ENCODE assay signal across 17 cellular contexts in genomic region chr1:27361044-27361402, GRCh38. TPM values are rescaled to one million over a fixed set of nuclear protein-coding genes. Genes with fewer than 3 reads are reported as not detected.
DNase-seq lines count a peak whose midpoint lies in the region; ATAC-seq and TF ChIP-seq lines count a peak whose summit lies in the region.
"Had no signal": no experiment of that assay in that cellular context is flagged by ENCODE, and none has a peak within 500 bp of the region (broad histone marks: within the 10 kb centered on the region; RNA-seq: fewer than 3 reads in every experiment).

No MANE protein-coding gene starts in this region.

- no peak overlapping the region for H3K27ac ChIP-seq in CD4-positive, alpha-beta T cell (ENCODE audit: low read depth, low read length)
- H3K27ac ChIP-seq in HL-60 (replicated peaks) (no peak overlapping the region), ectodermal cell (ENCODE audit: insufficient read depth, low read depth, low read length, poor library complexity, severe bottlenecking) (no peak overlapping the region), breast epithelium (no peak overlapping the region), gastrocnemius medialis (no peak overlapping the region), vagina (no peak overlapping the region)
- H3K27ac ChIP-seq: C4-2B, foreskin keratinocyte had no signal

- no peak overlapping the region for H3K27ac Mint-ChIP-seq in CD4-positive, alpha-beta T cell
- H3K27ac Mint-ChIP-seq in natural killer cell = peak overlapping the region in 1 of 2 donors; percentile 31

- POLR2A ChIA-PET in CD4-positive, alpha-beta T cell (lab: Charles Lee) = interaction anchor here (1.3 kb wide), 1 partner anchor 28 kb away, joined by 3 read pairs; no protein-coding TSS in a partner anchor

- peak overlapping the region; percentile 82 for H3K4me3 Mint-ChIP-seq in CD4-positive, alpha-beta T cell
- H3K4me3 Mint-ChIP-seq in natural killer cell = peak overlapping the region; percentile 75

- no peaks in the 10 kb centered on the region for H3K27me3 Mint-ChIP-seq in CD4-positive, alpha-beta T cell
- no peaks in the 10 kb centered on the region for H3K27me3 Mint-ChIP-seq in natural killer cell (ENCODE audit: low read depth in 2 of 2)

- CTCF ChIA-PET in CD4-positive, alpha-beta T cell (lab: Charles Lee) = no interaction called here

- TF ChIP-seq CTCF in CD4-positive, alpha-beta T cell (IDR thresholded peaks at IDR 0.05) = no peak
- no peak for TF ChIP-seq CTCF in HL-60 (IDR thresholded peaks at IDR 0.05; ENCODE audit: insufficient read depth, low read length)
- no peak for TF ChIP-seq CTCF in natural killer cell (IDR thresholded peaks at IDR 0.05)
- TF ChIP-seq CTCF in breast epithelium (IDR thresholded peaks at IDR 0.05) = no peak
- no peak for TF ChIP-seq CTCF in gastrocnemius medialis (IDR thresholded peaks at IDR 0.05 in 4 of 5, conservative IDR thresholded peaks at IDR 0.05 in 1 of 5)
- no peak for TF ChIP-seq CTCF in vagina (IDR thresholded peaks at IDR 0.05)

- no peaks in the 10 kb centered on the region for H3K36me3 Mint-ChIP-seq in CD4-positive, alpha-beta T cell (ENCODE audit: low read depth)
- no peaks in the 10 kb centered on the region for H3K36me3 Mint-ChIP-seq in natural killer cell

- peaks cover 60% of the 10 kb centered on the region for H3K4me1 Mint-ChIP-seq in CD4-positive, alpha-beta T cell (ENCODE audit: low read depth)
- peaks cover 29 to 51% of the 10 kb centered on the region in 2 donors for H3K4me1 Mint-ChIP-seq in natural killer cell

- no peak for DNase-seq in CD4-positive, alpha-beta T cell
- DNase-seq in HL-60 (ENCODE audit: low read depth in 1 of 2, low spot score in 1 of 2) = no peak
- DNase-seq in natural killer cell = no peak
- DNase-seq in breast epithelium (ENCODE audit: low spot score in 2 of 2) = no peak
- DNase-seq in gastrocnemius medialis = no peak
- DNase-seq in vagina (ENCODE audit: extremely low spot score in 2 of 2) = no peak
- DNase-seq: foreskin keratinocyte, GDM1, NCI-H1048, NCI-H226, PC-3 had no signal

- 33 to 36% methylated on average over 21 of the region's 21 CpGs for WGBS in ectodermal cell, 2 experiments

- H3K4me3 ChIP-seq in HL-60 (replicated peaks; ENCODE audit: insufficient read depth, low read length) = peak overlapping the region; percentile 61
- peak overlapping the region; percentile 45 for H3K4me3 ChIP-seq in ectodermal cell (ENCODE audit: insufficient read depth, low read depth, low read length)
- H3K4me3 ChIP-seq in breast epithelium = no peak overlapping the region
- H3K4me3 ChIP-seq in gastrocnemius medialis = no peak overlapping the region
- H3K4me3 ChIP-seq in vagina = no peak overlapping the region

- no peak for ATAC-seq in CD4-positive, alpha-beta T cell (ENCODE audit: poor library complexity)
- ATAC-seq in natural killer cell = no peak
- ATAC-seq in gastrocnemius medialis = no peak
- ATAC-seq in GM21528 (IDR thresholded peaks at IDR 0.05; ENCODE audit: low FRiP score, unreplicated experiment) = no peak
- ATAC-seq: foreskin keratinocyte, HepG2, PC-3 had no signal

- H3K4me1 ChIP-seq in ectodermal cell (ENCODE audit: control insufficient read depth, insufficient read depth, low read length) (peaks cover 26% of the 10 kb centered on the region), breast epithelium (peaks cover 0 to 13% of the 10 kb centered on the region in 2 donors), gastrocnemius medialis (peaks cover 10% of the 10 kb centered on the region in 2 donors), vagina (peaks cover 35% of the 10 kb centered on the region)
- H3K4me1 ChIP-seq: foreskin keratinocyte had no signal

- H3K27me3 ChIP-seq in CD4-positive, alpha-beta T cell (ENCODE audit: control insufficient read depth, insufficient read depth, low read length) = no peaks in the 10 kb centered on the region
- H3K27me3 ChIP-seq in HL-60 (ENCODE audit: insufficient read depth, poor library complexity, severe bottlenecking) (peaks cover 6% of the 10 kb centered on the region), ectodermal cell (ENCODE audit: control insufficient read depth, insufficient read depth, low read length, poor library complexity, severe bottlenecking) (peaks cover 43% of the 10 kb centered on the region), breast epithelium (no peaks in the 10 kb centered on the region), gastrocnemius medialis (no peaks in the 10 kb centered on the region), vagina (no peaks in the 10 kb centered on the region)
- H3K27me3 ChIP-seq: foreskin keratinocyte had no signal

- H3K36me3 ChIP-seq in ectodermal cell (ENCODE audit: control insufficient read depth, insufficient read depth, low read length) = no peaks in the 10 kb centered on the region
- no peaks in the 10 kb centered on the region for H3K36me3 ChIP-seq in breast epithelium
- peaks cover 0 to 45% of the 10 kb centered on the region in 2 donors for H3K36me3 ChIP-seq in gastrocnemius medialis
- peaks cover 0 to 77% of the 10 kb centered on the region in 2 donors for H3K36me3 ChIP-seq in vagina

- no peaks in the 10 kb centered on the region for H3K9me3 ChIP-seq in CD4-positive, alpha-beta T cell (ENCODE audit: control insufficient read depth, low read length)
- H3K9me3 ChIP-seq in ectodermal cell (ENCODE audit: control insufficient read depth, low read length) (no peaks in the 10 kb centered on the region), breast epithelium (no peaks in the 10 kb centered on the region), gastrocnemius medialis (no peaks in the 10 kb centered on the region), vagina (no peaks in the 10 kb centered on the region)

- in situ Hi-C loops in gastrocnemius medialis (cut with MboI; ENCODE audit: low sequenced_read_pairs in 4 of 4) = no loop called here

- H3K9me3 Mint-ChIP-seq in CD4-positive, alpha-beta T cell = no peaks in the 10 kb centered on the region
- H3K9me3 Mint-ChIP-seq in natural killer cell = no peaks in the 10 kb centered on the region

- intact Hi-C loops in CD4-positive, alpha-beta T cell (cut with DNase I, micrococcal nuclease) = no loop called here
- intact Hi-C loops in natural killer cell (cut with micrococcal nuclease) (no loop called here), breast epithelium (cut with DNase I; ENCODE audit: low total_unique reads) (loop anchor here (10.0 kb wide), 1 partner anchor 56 kb away; no protein-coding TSS in a partner anchor), gastrocnemius medialis (cut with DNase I; ENCODE audit: low total_unique reads) (no loop called here), vagina (cut with DNase I) (no loop called here)

- TF ChIP-seq POLR2A in breast epithelium (IDR thresholded peaks at IDR 0.05) = no peak
- no peak for TF ChIP-seq POLR2A in gastrocnemius medialis (IDR thresholded peaks at IDR 0.05)
- no peak for TF ChIP-seq POLR2A in vagina (IDR thresholded peaks at IDR 0.05)

RNA-seq across cellular contexts. Expression of gene MAP3K6, which starts 5.7 kb away (rescaled TPM):
- total RNA-seq in CD4-positive, alpha-beta T cell = 1 to 10 TPM; 8.5 to 8.8 TPM
- 27.7 TPM for polyA plus RNA-seq in ectodermal cell (2013, experiment 1 of 4)
- polyA plus RNA-seq in ectodermal cell (2013, experiment 2 of 4) = 27.2 TPM
- polyA plus RNA-seq in ectodermal cell (2013, experiment 3 of 4) = 20.3 TPM
- 22.7 TPM for polyA plus RNA-seq in ectodermal cell (2013, experiment 4 of 4)
- total RNA-seq in natural killer cell (10 to 100 TPM in 2 of 3 donors, 1 to 10 TPM in 1; 8.2 to 15.1 (median 12.1) TPM), breast epithelium (10 to 100 TPM; 29.4 to 67.5 (median 52.0) TPM), gastrocnemius medialis (10 to 100 TPM; 16.5 to 29.1 (median 18.4) TPM), vagina (149 TPM)

RNA-seq across cellular contexts. Expression of gene FCN3, which starts 13.6 kb away (rescaled TPM):
- total RNA-seq in CD4-positive, alpha-beta T cell = not detected
- polyA plus RNA-seq in ectodermal cell (2013, experiment 1 of 4) = not detected
- polyA plus RNA-seq in ectodermal cell (2013, experiment 2 of 4) = not detected
- 0.37 TPM for polyA plus RNA-seq in ectodermal cell (2013, experiment 3 of 4)
- polyA plus RNA-seq in ectodermal cell (2013, experiment 4 of 4) = not detected
- not detected for total RNA-seq in natural killer cell
- total RNA-seq in breast epithelium = 10 to 100 TPM in 1 of 3 donors, 1 to 10 TPM in 2; 6.0 to 10.5 (median 7.4) TPM
- 10 to 100 TPM; 13.2 to 35.7 (median 19.3) TPM for total RNA-seq in gastrocnemius medialis
- 1.7 TPM for total RNA-seq in vagina
- total RNA-seq: foreskin keratinocyte, HepG2, PC-3 had no signal
- polyA plus RNA-seq: HepG2 had no signal

RNA-seq across cellular contexts. Expression of gene SYTL1, which starts 19.2 kb away (rescaled TPM):
- total RNA-seq in CD4-positive, alpha-beta T cell = 100 to 1,000 TPM; 135 to 140 TPM
- polyA plus RNA-seq in ectodermal cell (2013, experiment 1 of 4) = 12.0 TPM
- 12.4 TPM for polyA plus RNA-seq in ectodermal cell (2013, experiment 2 of 4)
- polyA plus RNA-seq in ectodermal cell (2013, experiment 3 of 4) = 12.6 TPM
- polyA plus RNA-seq in ectodermal cell (2013, experiment 4 of 4) = 14.8 TPM
- total RNA-seq in natural killer cell = 100 to 1,000 TPM; 244 to 312 (median 273) TPM
- 10 to 100 TPM in 2 of 3 donors, under 1 TPM in 1; 0.96 to 33.1 (median 22.3) TPM for total RNA-seq in breast epithelium
- total RNA-seq in gastrocnemius medialis = under 1 TPM in 1 of 4 donors, not detected in 3; 0.66 TPM
- 56.2 TPM for total RNA-seq in vagina

RNA-seq across cellular contexts. Expression of gene CD164L2, which starts 22.1 kb away (rescaled TPM):
- not detected for total RNA-seq in CD4-positive, alpha-beta T cell
- polyA plus RNA-seq in ectodermal cell (2013, experiment 1 of 4) = 2.0 TPM
- 1.8 TPM for polyA plus RNA-seq in ectodermal cell (2013, experiment 2 of 4)
- 1.7 TPM for polyA plus RNA-seq in ectodermal cell (2013, experiment 3 of 4)
- 2.7 TPM for polyA plus RNA-seq in ectodermal cell (2013, experiment 4 of 4)
- under 1 TPM in 1 of 3 donors, not detected in 2; 0.40 TPM for total RNA-seq in natural killer cell
- 1 to 10 TPM in 1 of 3 donors, under 1 TPM in 1, not detected in 1; 0.66 to 5.3 TPM for total RNA-seq in breast epithelium
- total RNA-seq in gastrocnemius medialis = not detected
- total RNA-seq in vagina = 7.6 TPM
- total RNA-seq: HepG2, left cardiac atrium, right cardiac atrium had no signal
- polyA plus RNA-seq: HepG2, right cardiac atrium had no signal

RNA-seq across cellular contexts. Expression of gene GPR3, which starts 31.4 kb away (rescaled TPM):
- total RNA-seq in CD4-positive, alpha-beta T cell = under 1 TPM; 0.14 to 0.19 TPM
- 5.3 TPM for polyA plus RNA-seq in ectodermal cell (2013, experiment 1 of 4)
- 5.1 TPM for polyA plus RNA-seq in ectodermal cell (2013, experiment 2 of 4)
- polyA plus RNA-seq in ectodermal cell (2013, experiment 3 of 4) = 4.2 TPM
- 4.3 TPM for polyA plus RNA-seq in ectodermal cell (2013, experiment 4 of 4)
- total RNA-seq in natural killer cell (under 1 TPM; 0.39 to 0.87 (median 0.60) TPM), breast epithelium (under 1 TPM in 2 of 3 donors, not detected in 1; 0.16 to 0.66 TPM), gastrocnemius medialis (under 1 TPM in 3 of 4 donors, not detected in 1; 0.23 to 0.51 (median 0.35) TPM), vagina (0.74 TPM)

Comparison
In these comparisons a context has a peak if more than half of its experiments do, and no peak if none do; other contexts are left out.
1. H3K4me3 ChIP-seq: peak in HL-60 (single experiment) and ectodermal cell (single experiment); none in breast epithelium (0 of 3), gastrocnemius medialis (0 of 4) and vagina (0 of 2).